In genomic region chrX:133418588-133418987, GRCh38 we compare ENCODE assay signal across 25 cellular contexts. TPM values are rescaled to one million over a fixed set of nuclear protein-coding genes. Genes with fewer than 3 reads are reported as not detected.
"Had no signal": no experiment of that assay in that cellular context is flagged by ENCODE, and none has a peak within 500 bp of the region (broad histone marks: within the 10 kb centered on the region; RNA-seq: fewer than 3 reads in every experiment).

No MANE protein-coding gene starts in this region.

- H3K27ac ChIP-seq: RWPE1 had no signal

- H3K27me3 ChIP-seq: MG63 had no signal

- H3K36me3 ChIP-seq: MG63 had no signal

- H3K4me3 ChIP-seq: MG63 had no signal

- H3K4me2 ChIP-seq: SK-N-SH had no signal

- H3K9me3 ChIP-seq: MG63, SK-N-SH had no signal

- DNase-seq: IMR-90; Karpas-422; KG1; MG63; NCI-H1092 treated with DMSO at 0.1 percent for 48 hours; NCI-H1436; NCI-H187; NCI-H2029; NCI-H2081 treated with DMSO at 0.1 percent for 48 hours; NCI-H2171; NCI-H226; NCI-H446; NCI-H510A; NCI-H524 treated with DMSO at 0.1 percent for 48 hours; NCI-H69; NCI-H774; NK-92 treated with Interleukin-12 subunit alpha and Interleukin-12 subunit beta, amount 100 ng/mL, for 24 hours; PC-3; SHP77; SK-N-SH; SW 1271 had no signal

- ATAC-seq: HepG2, Panc1, PC-3 had no signal

- FAIRE-seq: HepG2 had no signal

- H3K9ac ChIP-seq: SK-N-SH had no signal

RNA-seq across cellular contexts. Expression of gene GPC4, which starts 3.3 kb away (rescaled TPM):
- total RNA-seq: OCI-LY7 had no signal
